20 cellular contexts compared by ENCODE assay signal in the genomic region with DNA sequence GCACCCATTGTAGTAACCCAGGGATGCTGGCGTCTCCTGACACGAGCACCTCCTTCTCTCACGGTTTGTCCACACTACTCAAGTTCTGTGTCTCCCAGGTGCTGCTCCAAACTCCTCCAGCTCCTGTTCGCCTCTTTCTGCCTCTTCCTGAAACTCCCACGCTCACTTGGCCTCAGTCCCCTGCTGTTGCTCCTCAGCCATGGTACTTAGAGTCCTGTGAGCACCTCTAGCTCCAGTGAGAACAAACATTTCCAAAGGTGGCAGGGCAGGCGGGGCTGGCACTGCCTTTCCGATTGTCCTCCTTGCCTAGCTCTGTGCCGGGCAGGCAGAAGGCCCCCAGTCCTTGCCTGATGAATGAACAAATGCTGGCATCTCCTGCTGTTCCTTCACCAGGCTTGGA.
A peak's percentile ranks its signal among the peaks of the same experiment; 100 is the strongest.
DNase-seq lines count a peak whose midpoint lies in the region; ATAC-seq, FAIRE-seq and TF ChIP-seq lines count a peak whose summit lies in the region.
"Had no signal": no experiment of that assay in that cellular context is flagged by ENCODE, and none has a peak within 500 bp of the region (broad histone marks: within the 10 kb centered on the region; RNA-seq: fewer than 3 reads in every experiment).

No MANE protein-coding gene starts in this region.

- no peaks in the 10 kb centered on the region for H3K4me1 Mint-ChIP-seq in T-helper 17 cell
- H3K4me1 Mint-ChIP-seq in CD4-positive, alpha-beta T cell (ENCODE audit: low read depth): no peaks in the 10 kb centered on the region

- H3K4me1 ChIP-seq in left lung (no peaks in the 10 kb centered on the region), osteoblast (ENCODE audit: insufficient read depth, low read length) (no peaks in the 10 kb centered on the region), upper lobe of right lung (no peaks in the 10 kb centered on the region)

- H3K4me2 ChIP-seq in osteoblast (ENCODE audit: insufficient read depth, low read length): no peak overlapping the region

- H3K36me3 Mint-ChIP-seq in T-helper 17 cell (ENCODE audit: low read depth): peaks cover under 1% of the 10 kb centered on the region
- H3K36me3 Mint-ChIP-seq in CD4-positive, alpha-beta T cell (ENCODE audit: low read depth): no peaks in the 10 kb centered on the region
- H3K36me3 Mint-ChIP-seq: CD4-positive, alpha-beta memory T cell had no signal

- FAIRE-seq in D721Med (lab: Jason Lieb, UNC) (no peak), frontal cortex (lab: Jason Lieb, UNC) (no peak)
- FAIRE-seq: A204.1, GM12878, HepG2 had no signal

- no peak for TF ChIP-seq CTCF in left lung (IDR thresholded peaks at IDR 0.05)
- no peak for TF ChIP-seq CTCF in osteoblast (IDR thresholded peaks at IDR 0.05; ENCODE audit: extremely low read depth, low read depth, low read length)
- TF ChIP-seq CTCF in upper lobe of right lung (IDR thresholded peaks at IDR 0.05): no peak
- no peak for TF ChIP-seq CTCF in D721Med (IDR thresholded peaks at IDR 0.05; ENCODE audit: insufficient read depth, missing control alignments)
- no peak for TF ChIP-seq CTCF in CD4-positive, alpha-beta T cell (IDR thresholded peaks at IDR 0.05)

- CTCF ChIA-PET in CD4-positive, alpha-beta T cell (lab: Charles Lee): no interaction called here

- H3K27ac Mint-ChIP-seq in T-helper 17 cell: peak overlapping the region; percentile 70
- H3K27ac Mint-ChIP-seq in CD4-positive, alpha-beta T cell: no peak overlapping the region
- H3K27ac Mint-ChIP-seq: CD4-positive, alpha-beta memory T cell had no signal

- no peak overlapping the region for H2AFZ ChIP-seq in osteoblast (ENCODE audit: low read length)

- ATAC-seq in T-helper 17 cell (no peak), left lung (peak; percentile 85), upper lobe of right lung (peak; percentile 49)
- ATAC-seq in CD4-positive, alpha-beta T cell (ENCODE audit: poor library complexity): no peak
- ATAC-seq: GM12878, HepG2 had no signal

- DNase-seq in T-helper 17 cell: no peak
- DNase-seq in left lung: peak in 1 of 2 donors; percentile 49
- DNase-seq in osteoblast (ENCODE audit: insufficient read length, low spot score, missing footprints): peak; percentile 36
- no peak for DNase-seq in upper lobe of right lung
- no peak for DNase-seq in D721Med (ENCODE audit: insufficient read length, low spot score)
- DNase-seq in CD4-positive, alpha-beta T cell: no peak
- DNase-seq in frontal cortex (ENCODE audit: low spot score in 2 of 2): no peak
- DNase-seq: ACHN; AML-193; CD4-positive, alpha-beta memory T cell; DMS53; DND-41; EL; GOT3; H9 had no signal

- H3K4me3 Mint-ChIP-seq in T-helper 17 cell: no peak overlapping the region
- no peak overlapping the region for H3K4me3 Mint-ChIP-seq in CD4-positive, alpha-beta T cell
- H3K4me3 Mint-ChIP-seq: CD4-positive, alpha-beta memory T cell; H9; IgD-negative memory B cell had no signal

- H3K27me3 Mint-ChIP-seq in T-helper 17 cell: peaks cover 42% of the 10 kb centered on the region
- no peaks in the 10 kb centered on the region for H3K27me3 Mint-ChIP-seq in CD4-positive, alpha-beta T cell
- H3K27me3 Mint-ChIP-seq: IgD-negative memory B cell had no signal

- H3K4me3 ChIP-seq in left lung (no peak overlapping the region), osteoblast (ENCODE audit: insufficient read depth, low read length) (no peak overlapping the region), upper lobe of right lung (no peak overlapping the region)
- H3K4me3 ChIP-seq: GM12878 had no signal

- intact Hi-C loops in left lung (cut with DNase I) (no loop called here), upper lobe of right lung (cut with DNase I) (no loop called here)
- intact Hi-C loops in CD4-positive, alpha-beta T cell (cut with DNase I, micrococcal nuclease): no loop called here

- H3K9me3 ChIP-seq in T-helper 17 cell (ENCODE audit: control insufficient read depth, low read length, poor library complexity, severe bottlenecking) (no peaks in the 10 kb centered on the region), left lung (no peaks in the 10 kb centered on the region), osteoblast (ENCODE audit: low read depth, low read length) (no peaks in the 10 kb centered on the region), upper lobe of right lung (no peaks in the 10 kb centered on the region)
- no peaks in the 10 kb centered on the region for H3K9me3 ChIP-seq in CD4-positive, alpha-beta T cell (ENCODE audit: control insufficient read depth, low read length)

- no peaks in the 10 kb centered on the region for H3K36me3 ChIP-seq in left lung
- no peaks in the 10 kb centered on the region for H3K36me3 ChIP-seq in osteoblast (ENCODE audit: insufficient read depth, low read length)
- no peaks in the 10 kb centered on the region for H3K36me3 ChIP-seq in upper lobe of right lung

- H3K79me2 ChIP-seq in osteoblast (ENCODE audit: insufficient read depth, low read length): no peaks in the 10 kb centered on the region

- H3K27me3 ChIP-seq in left lung: peaks cover 0 to 19% of the 10 kb centered on the region in 2 donors
- H3K27me3 ChIP-seq in osteoblast (ENCODE audit: insufficient read depth, low read length): no peaks in the 10 kb centered on the region
- H3K27me3 ChIP-seq in upper lobe of right lung: peaks cover 4% of the 10 kb centered on the region
- H3K27me3 ChIP-seq in CD4-positive, alpha-beta T cell (ENCODE audit: control insufficient read depth, insufficient read depth, low read length): no peaks in the 10 kb centered on the region

- no peaks in the 10 kb centered on the region for H4K20me1 ChIP-seq in osteoblast (ENCODE audit: insufficient read depth, low read length)

- H3K27ac ChIP-seq in left lung (no peak overlapping the region), osteoblast (ENCODE audit: low read depth, low read length) (no peak overlapping the region), upper lobe of right lung (no peak overlapping the region)
- no peak overlapping the region for H3K27ac ChIP-seq in CD4-positive, alpha-beta T cell (ENCODE audit: low read depth, low read length)
- H3K27ac ChIP-seq: C4-2B had no signal

- POLR2A ChIA-PET in CD4-positive, alpha-beta T cell (lab: Charles Lee): no interaction called here

- H3K9me3 Mint-ChIP-seq in CD4-positive, alpha-beta T cell: no peaks in the 10 kb centered on the region
- H3K9me3 Mint-ChIP-seq: H9, IgD-negative memory B cell had no signal

Comparison
In these comparisons a context has a peak if more than half of its experiments do, and no peak if none do; other contexts are left out.
1. ATAC-seq: peak in left lung (single experiment) and upper lobe of right lung (single experiment); none in T-helper 17 cell (single experiment) and CD4-positive, alpha-beta T cell (single experiment).